Comparison of ENCODE assay signal across 1 cellular context in the genomic region with DNA sequence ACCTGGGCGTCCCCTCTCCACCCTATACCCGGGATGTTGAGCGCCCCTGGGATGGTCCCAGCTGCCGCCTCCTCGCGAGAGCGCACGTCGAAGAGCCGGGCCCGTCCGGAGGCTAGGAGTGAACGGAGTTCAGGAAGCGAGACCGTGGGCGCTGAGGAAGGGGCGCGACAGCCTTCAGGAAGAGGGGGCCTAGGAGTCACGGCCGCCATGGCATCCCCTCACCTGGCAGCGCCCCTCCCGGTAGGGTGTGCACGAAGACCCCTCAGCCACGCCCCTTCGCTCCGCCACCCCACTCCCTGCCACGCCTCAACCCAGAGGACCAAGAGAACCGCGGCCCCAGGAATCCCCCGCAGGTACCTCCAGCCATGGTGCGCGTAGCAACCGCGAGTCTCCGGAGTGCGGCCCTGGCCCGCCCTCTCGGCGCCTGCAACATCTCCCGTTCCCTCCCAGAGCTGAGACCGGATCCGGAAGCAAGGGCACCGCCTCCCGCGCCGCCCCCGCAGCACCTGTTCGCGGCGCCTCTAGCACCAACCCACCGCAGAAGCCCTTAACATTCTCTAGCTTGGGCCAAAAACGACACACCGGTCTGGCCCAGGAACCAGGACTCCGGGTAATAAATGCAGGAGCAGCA.
TF ChIP-seq lines count a peak whose summit lies in the region.

A gene with protein sequence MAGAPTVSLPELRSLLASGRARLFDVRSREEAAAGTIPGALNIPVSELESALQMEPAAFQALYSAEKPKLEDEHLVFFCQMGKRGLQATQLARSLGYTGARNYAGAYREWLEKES (minus strand): TSS at position 442 of the 631 bp plus-strand sequence. CDS start 75 bp downstream, at position 367.

TF ChIP-seq in HEK293, 187 proteins besides CTCF, POLR2A, EP300 and RAD21 (continued from another document):
- TF ChIP-seq, protein P1, sequence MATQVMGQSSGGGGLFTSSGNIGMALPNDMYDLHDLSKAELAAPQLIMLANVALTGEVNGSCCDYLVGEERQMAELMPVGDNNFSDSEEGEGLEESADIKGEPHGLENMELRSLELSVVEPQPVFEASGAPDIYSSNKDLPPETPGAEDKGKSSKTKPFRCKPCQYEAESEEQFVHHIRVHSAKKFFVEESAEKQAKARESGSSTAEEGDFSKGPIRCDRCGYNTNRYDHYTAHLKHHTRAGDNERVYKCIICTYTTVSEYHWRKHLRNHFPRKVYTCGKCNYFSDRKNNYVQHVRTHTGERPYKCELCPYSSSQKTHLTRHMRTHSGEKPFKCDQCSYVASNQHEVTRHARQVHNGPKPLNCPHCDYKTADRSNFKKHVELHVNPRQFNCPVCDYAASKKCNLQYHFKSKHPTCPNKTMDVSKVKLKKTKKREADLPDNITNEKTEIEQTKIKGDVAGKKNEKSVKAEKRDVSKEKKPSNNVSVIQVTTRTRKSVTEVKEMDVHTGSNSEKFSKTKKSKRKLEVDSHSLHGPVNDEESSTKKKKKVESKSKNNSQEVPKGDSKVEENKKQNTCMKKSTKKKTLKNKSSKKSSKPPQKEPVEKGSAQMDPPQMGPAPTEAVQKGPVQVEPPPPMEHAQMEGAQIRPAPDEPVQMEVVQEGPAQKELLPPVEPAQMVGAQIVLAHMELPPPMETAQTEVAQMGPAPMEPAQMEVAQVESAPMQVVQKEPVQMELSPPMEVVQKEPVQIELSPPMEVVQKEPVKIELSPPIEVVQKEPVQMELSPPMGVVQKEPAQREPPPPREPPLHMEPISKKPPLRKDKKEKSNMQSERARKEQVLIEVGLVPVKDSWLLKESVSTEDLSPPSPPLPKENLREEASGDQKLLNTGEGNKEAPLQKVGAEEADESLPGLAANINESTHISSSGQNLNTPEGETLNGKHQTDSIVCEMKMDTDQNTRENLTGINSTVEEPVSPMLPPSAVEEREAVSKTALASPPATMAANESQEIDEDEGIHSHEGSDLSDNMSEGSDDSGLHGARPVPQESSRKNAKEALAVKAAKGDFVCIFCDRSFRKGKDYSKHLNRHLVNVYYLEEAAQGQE (tag by site-specific recombination; IDR thresholded peaks at IDR 0.05), result no peak
- TF ChIP-seq SCRT1 (tag by site-specific recombination; IDR thresholded peaks at IDR 0.05; ENCODE audit: borderline replicate concordance) (peak; percentile 77), EGR2 (tag by site-specific recombination; IDR thresholded peaks at IDR 0.05; ENCODE audit: low read depth) (peak; percentile 73), ZNF394 (tag by site-specific recombination; IDR thresholded peaks at IDR 0.05; ENCODE audit: borderline replicate concordance) (no peak), ZNF514 (tag by site-specific recombination; IDR thresholded peaks at IDR 0.05) (no peak), ZFP69B (tag by site-specific recombination; IDR thresholded peaks at IDR 0.05) (no peak), KLF10 (tag by site-specific recombination; IDR thresholded peaks at IDR 0.05) (peak; percentile 33; the same call in 1 of the 2 replicates), ZNF501 (tag by site-specific recombination; IDR thresholded peaks at IDR 0.05) (peak; percentile 65; the same call in 1 of the 2 replicates), ZNF843 (tag by site-specific recombination; IDR thresholded peaks at IDR 0.05) (no peak), FEZF1 (tag by site-specific recombination; IDR thresholded peaks at IDR 0.05) (no peak), KLF1 (tag by site-specific recombination; IDR thresholded peaks at IDR 0.05) (peak; percentile 72), SP7 (tag by site-specific recombination; IDR thresholded peaks at IDR 0.05) (peak; percentile 46), ZNF266 (tag by site-specific recombination; IDR thresholded peaks at IDR 0.05; ENCODE audit: low read depth) (no peak), ZNF670 (tag by site-specific recombination; IDR thresholded peaks at IDR 0.05; ENCODE audit: low read depth) (no peak)
- TF ChIP-seq, protein P2, sequence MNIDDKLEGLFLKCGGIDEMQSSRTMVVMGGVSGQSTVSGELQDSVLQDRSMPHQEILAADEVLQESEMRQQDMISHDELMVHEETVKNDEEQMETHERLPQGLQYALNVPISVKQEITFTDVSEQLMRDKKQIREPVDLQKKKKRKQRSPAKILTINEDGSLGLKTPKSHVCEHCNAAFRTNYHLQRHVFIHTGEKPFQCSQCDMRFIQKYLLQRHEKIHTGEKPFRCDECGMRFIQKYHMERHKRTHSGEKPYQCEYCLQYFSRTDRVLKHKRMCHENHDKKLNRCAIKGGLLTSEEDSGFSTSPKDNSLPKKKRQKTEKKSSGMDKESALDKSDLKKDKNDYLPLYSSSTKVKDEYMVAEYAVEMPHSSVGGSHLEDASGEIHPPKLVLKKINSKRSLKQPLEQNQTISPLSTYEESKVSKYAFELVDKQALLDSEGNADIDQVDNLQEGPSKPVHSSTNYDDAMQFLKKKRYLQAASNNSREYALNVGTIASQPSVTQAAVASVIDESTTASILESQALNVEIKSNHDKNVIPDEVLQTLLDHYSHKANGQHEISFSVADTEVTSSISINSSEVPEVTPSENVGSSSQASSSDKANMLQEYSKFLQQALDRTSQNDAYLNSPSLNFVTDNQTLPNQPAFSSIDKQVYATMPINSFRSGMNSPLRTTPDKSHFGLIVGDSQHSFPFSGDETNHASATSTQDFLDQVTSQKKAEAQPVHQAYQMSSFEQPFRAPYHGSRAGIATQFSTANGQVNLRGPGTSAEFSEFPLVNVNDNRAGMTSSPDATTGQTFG (tag by site-specific recombination; IDR thresholded peaks at IDR 0.05; ENCODE audit: borderline replicate concordance), result no peak
- TF ChIP-seq, protein P3, sequence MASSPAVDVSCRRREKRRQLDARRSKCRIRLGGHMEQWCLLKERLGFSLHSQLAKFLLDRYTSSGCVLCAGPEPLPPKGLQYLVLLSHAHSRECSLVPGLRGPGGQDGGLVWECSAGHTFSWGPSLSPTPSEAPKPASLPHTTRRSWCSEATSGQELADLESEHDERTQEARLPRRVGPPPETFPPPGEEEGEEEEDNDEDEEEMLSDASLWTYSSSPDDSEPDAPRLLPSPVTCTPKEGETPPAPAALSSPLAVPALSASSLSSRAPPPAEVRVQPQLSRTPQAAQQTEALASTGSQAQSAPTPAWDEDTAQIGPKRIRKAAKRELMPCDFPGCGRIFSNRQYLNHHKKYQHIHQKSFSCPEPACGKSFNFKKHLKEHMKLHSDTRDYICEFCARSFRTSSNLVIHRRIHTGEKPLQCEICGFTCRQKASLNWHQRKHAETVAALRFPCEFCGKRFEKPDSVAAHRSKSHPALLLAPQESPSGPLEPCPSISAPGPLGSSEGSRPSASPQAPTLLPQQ (tag by site-specific recombination; IDR thresholded peaks at IDR 0.05), result peak; percentile 46; the same call in 1 of the 2 replicates
